8 cellular contexts compared by ENCODE assay signal in the genomic region with DNA sequence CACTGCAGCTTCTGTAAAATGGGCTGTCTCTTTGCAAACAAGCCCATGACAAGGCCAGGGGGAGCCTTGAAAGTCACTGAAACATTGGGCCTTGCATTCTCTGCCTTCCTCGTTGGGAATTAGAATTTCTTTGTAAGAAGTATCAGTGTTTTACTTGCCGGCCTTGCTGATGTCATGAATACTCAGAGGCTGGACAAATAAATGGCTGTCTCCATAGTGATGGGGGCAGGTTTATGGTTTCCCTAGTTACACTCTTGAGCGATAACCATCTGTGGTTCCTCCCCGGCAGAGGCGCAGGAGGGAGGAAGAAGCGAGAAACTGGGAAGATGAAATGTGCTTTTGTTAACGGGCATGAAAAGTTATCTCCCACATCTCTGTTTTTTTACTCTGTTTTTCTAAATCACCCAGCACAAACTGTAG.
DNase-seq lines count a peak whose midpoint lies in the region; ATAC-seq, FAIRE-seq and TF ChIP-seq lines count a peak whose summit lies in the region.

No MANE protein-coding gene starts in this region.

- H3K4me3 Mint-ChIP-seq in H9, result no peak overlapping the region

- no peaks in the 10 kb centered on the region for H3K23me2 ChIP-seq in H9 (ENCODE audit: insufficient read length, low read depth, low read length, poor library complexity, severe bottlenecking)

- H2BK12ac ChIP-seq in H9 (ENCODE audit: insufficient read length, low read depth, low read length), result no peak overlapping the region

- DNase-seq in AG04449 (ENCODE audit: low read depth, low spot score), result peak; percentile 79
- peak; percentile 93 for DNase-seq in M059J (ENCODE audit: low read depth)
- DNase-seq in stimulated activated CD4-positive, alpha-beta T cell treated with anti-CD3 and anti-CD28 coated beads, Interleukin-15, amount 100 ng/mL, for 24 hours, result no peak
- DNase-seq in H9, result no peak
- no peak for DNase-seq in AML-193 (lab: John Stamatoyannopoulos, UW)

- H4K20me1 ChIP-seq in H9 (ENCODE audit: control insufficient read depth, insufficient read depth, insufficient read length), result no peaks in the 10 kb centered on the region

- no peaks in the 10 kb centered on the region for H3K36me3 Mint-ChIP-seq in H9 (ENCODE audit: insufficient read depth in 1 of 3, low read depth in 3 of 3)

- H2BK15ac ChIP-seq in H9 (ENCODE audit: low read depth, low read length), result no peak overlapping the region

- ATAC-seq in GM19043 (IDR thresholded peaks at IDR 0.05; ENCODE audit: low read depth, unreplicated experiment) (peak; percentile 79), HG03439 (IDR thresholded peaks at IDR 0.05; ENCODE audit: unreplicated experiment) (no peak)

- H3K23ac ChIP-seq in H9 (ENCODE audit: insufficient read length, low read depth, low read length), result no peak overlapping the region

- H2AFZ ChIP-seq in H9 (ENCODE audit: low read length), result no peak overlapping the region

- no peaks in the 10 kb centered on the region for H3K9me3 Mint-ChIP-seq in H9

- no peaks in the 10 kb centered on the region for H3K4me1 ChIP-seq in H9 (ENCODE audit: insufficient read depth, low read length)

- H3K4ac ChIP-seq in H9 (ENCODE audit: low read depth, low read length), result no peak overlapping the region

- no peaks in the 10 kb centered on the region for H3K79me1 ChIP-seq in H9 (ENCODE audit: insufficient read depth, low read depth, low read length, poor library complexity, severe bottlenecking)

- H3K27me3 ChIP-seq in H9 (ENCODE audit: insufficient read depth, low read length), result no peaks in the 10 kb centered on the region

- CTCF ChIA-PET in AG04449 (lab: Yijun Ruan, JAX), result interaction anchor here (0.9 kb wide), 1 partner anchor 21 kb away, joined by 3 read pairs; no protein-coding TSS in a partner anchor

- no peak overlapping the region for H3K27ac ChIP-seq in H9 (ENCODE audit: insufficient read length, low read depth, low read length)

- peak; percentile 89 for FAIRE-seq in endometrium (lab: Jason Lieb, UNC)

- no peak overlapping the region for H3K4me3 ChIP-seq in AG04449 (ENCODE audit: low read depth, low read length)

- H3T11ph ChIP-seq in H9 (ENCODE audit: low read length), result no peak overlapping the region

- H3K27ac Mint-ChIP-seq in H9, result no peak overlapping the region

- no peak overlapping the region for H3K18ac ChIP-seq in H9 (ENCODE audit: insufficient read length, low read depth, low read length)

- H4K8ac ChIP-seq in H9 (replicated peaks; ENCODE audit: insufficient read length, low read depth, low read length), result no peak overlapping the region

- H4K5ac ChIP-seq in H9 (ENCODE audit: insufficient read length, low read depth, low read length), result no peak overlapping the region

- no peak overlapping the region for H3K4me2 ChIP-seq in H9 (ENCODE audit: insufficient read depth, insufficient read length, low read length)

- H3K14ac ChIP-seq in H9 (ENCODE audit: insufficient read depth, low read length), result no peak overlapping the region

- no peak overlapping the region for H2BK120ac ChIP-seq in H9 (ENCODE audit: low read depth, low read length, poor library complexity, severe bottlenecking)

- H2AK5ac ChIP-seq in H9 (ENCODE audit: insufficient read length, low read length), result no peak overlapping the region

- no peak overlapping the region for H2BK20ac ChIP-seq in H9 (ENCODE audit: low read depth, low read length, poor library complexity, severe bottlenecking)

- no peak overlapping the region for H3K9ac ChIP-seq in H9 (ENCODE audit: extremely low read depth, insufficient read length, low read length)

- WGBS in H9 (ENCODE audit: extremely low coverage, insufficient read length, low lambda C conversion rate), result no CpG with 5 or more reads among the region's 7 CpGs

- TF ChIP-seq CTCF in AG04449 (IDR thresholded peaks at IDR 0.05; ENCODE audit: insufficient read depth, low read length, missing control alignments) (no peak), H9 (conservative IDR thresholded peaks at IDR 0.05) (no peak)

- no peak overlapping the region for H2BK5ac ChIP-seq in H9 (ENCODE audit: insufficient read length, low read length)

- H3K9me3 ChIP-seq in H9 (ENCODE audit: control insufficient read depth, low read depth, low read length), result no peaks in the 10 kb centered on the region

- H3K79me2 ChIP-seq in H9 (ENCODE audit: insufficient read depth, low read length), result no peaks in the 10 kb centered on the region

- H3K27me3 Mint-ChIP-seq in H9 (ENCODE audit: low read depth), result peaks cover 40% of the 10 kb centered on the region

- POLR2A ChIA-PET in AG04449 (lab: Yijun Ruan, JAX), result no interaction called here

- H4K91ac ChIP-seq in H9 (ENCODE audit: insufficient read length, low read depth, low read length), result no peak overlapping the region

- H3K56ac ChIP-seq in H9 (ENCODE audit: insufficient read length, low read depth, low read length), result no peak overlapping the region

- H3K4me1 Mint-ChIP-seq in H9, result peaks cover 0 to 5% of the 10 kb centered on the region in 2 experiments; a peak in 2 of 4 replicates

Comparison
In these comparisons a context has a peak if more than half of its experiments do, and no peak if none do; other contexts are left out.
1. DNase-seq: peak in AG04449 (single experiment) and M059J (single experiment); none in stimulated activated CD4-positive, alpha-beta T cell treated with anti-CD3 and anti-CD28 coated beads, Interleukin-15, amount 100 ng/mL, for 24 hours (single experiment), H9 (single experiment) and AML-193 (0 of 2).